In genomic region chr22:27719535-27720227, GRCh38 we compare ENCODE assay signal across 10 cellular contexts.
DNase-seq lines count a peak whose midpoint lies in the region; ATAC-seq and TF ChIP-seq lines count a peak whose summit lies in the region.
"Had no signal": no experiment of that assay in that cellular context is flagged by ENCODE, and none has a peak within 500 bp of the region (broad histone marks: within the 10 kb centered on the region; RNA-seq: fewer than 3 reads in every experiment).

No MANE protein-coding gene starts in this region.

- H3K4me1 ChIP-seq in ACC112 (ENCODE audit: control insufficient read depth, insufficient read depth, low read length, unreplicated experiment): peaks cover 18% of the 10 kb centered on the region

- no peak overlapping the region for H3K4me3 ChIP-seq in ACC112 (ENCODE audit: low read depth, low read length)
- H3K4me3 ChIP-seq in HFF-Myc (replicated peaks; ENCODE audit: low read depth, low read length): no peak overlapping the region

- no peak overlapping the region for H2AFZ ChIP-seq in ACC112 (ENCODE audit: low read length, unreplicated experiment)

- H3K79me2 ChIP-seq in ACC112 (ENCODE audit: control insufficient read depth, insufficient read depth, low read length, unreplicated experiment): no peaks in the 10 kb centered on the region

- DNase-seq in HFF-Myc (ENCODE audit: extremely low read depth, low read depth) (peak; percentile 35), iPS-NIHi7 (ENCODE audit: extremely low spot score) (peak; percentile 38), NCI-H1048 (lab: John Stamatoyannopoulos, UW) (no peak), activated gamma-delta T cell (lab: John Stamatoyannopoulos, UW) (no peak), HCEC 1CT (no peak)
- DNase-seq: activated B cell treated with CpG ODN at 0.5 μM for 24 hours, DND-41 had no signal

- no peaks in the 10 kb centered on the region for H3K36me3 ChIP-seq in ACC112 (ENCODE audit: insufficient read depth, low read length)

- H3K27ac ChIP-seq in ACC112 (ENCODE audit: low read depth, low read length) (peak overlapping the region; percentile 96; the same call in 1 of the 2 replicates), angular gyrus (ENCODE audit: low read depth, low read length) (peak overlapping the region; percentile 88)

- no peak for ATAC-seq in HG03097 (IDR thresholded peaks at IDR 0.05; ENCODE audit: low FRiP score, unreplicated experiment)

- no peaks in the 10 kb centered on the region for H3K27me3 ChIP-seq in ACC112 (ENCODE audit: insufficient read depth, low read length)

- TF ChIP-seq CTCF in HFF-Myc (IDR thresholded peaks at IDR 0.05; ENCODE audit: low read depth, low read length, missing control alignments): no peak

Comparison
In these comparisons a context has a peak if more than half of its experiments do, and no peak if none do; other contexts are left out.
1. DNase-seq: peak in HFF-Myc (single experiment) and iPS-NIHi7 (single experiment); none in NCI-H1048 (single experiment), activated gamma-delta T cell (single experiment) and HCEC 1CT (single experiment).